8 cellular contexts compared by ENCODE assay signal in the genomic region with DNA sequence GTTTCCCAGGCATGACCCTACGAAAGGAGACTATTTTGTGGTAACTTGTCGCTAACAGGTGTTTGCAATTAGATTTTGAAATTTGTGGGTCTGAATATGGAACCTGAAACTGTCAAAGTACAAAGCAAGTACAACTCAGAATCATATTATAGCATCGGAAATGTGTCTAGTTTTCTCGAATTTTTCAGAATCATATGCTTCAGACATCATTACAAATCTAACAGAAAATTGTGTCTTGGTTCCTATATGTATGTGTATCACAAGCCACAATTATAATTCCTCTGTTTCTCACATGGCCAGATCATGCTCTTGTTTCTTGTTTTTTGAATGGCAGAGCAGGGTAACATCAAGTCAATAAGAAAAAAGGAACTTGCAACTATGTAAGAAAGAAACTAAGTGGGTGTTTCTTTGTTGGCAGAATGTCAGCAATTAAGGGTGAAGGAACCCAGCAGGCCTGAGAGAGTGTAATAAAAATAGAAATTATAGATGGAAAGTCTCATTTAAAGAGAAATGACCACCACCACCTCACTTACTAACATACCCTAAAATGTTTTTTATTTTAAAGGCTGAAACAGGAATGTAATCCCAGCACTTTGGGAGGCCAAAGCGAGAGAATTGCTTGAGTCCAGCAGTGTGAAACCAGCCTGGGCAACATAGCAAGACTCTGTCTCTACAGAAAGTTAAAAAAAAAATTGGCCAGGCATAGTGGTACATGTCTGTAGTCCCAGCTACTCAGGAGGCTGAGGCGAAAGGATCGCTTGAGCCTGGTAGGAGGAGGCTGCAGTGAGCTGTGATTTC. TPM values are rescaled to one million over a fixed set of nuclear protein-coding genes. Genes with fewer than 3 reads are reported as not detected.
DNase-seq lines count a peak whose midpoint lies in the region; ATAC-seq, FAIRE-seq and TF ChIP-seq lines count a peak whose summit lies in the region.

No MANE protein-coding gene starts in this region.

- no peak for DNase-seq in activated naive CD4-positive, alpha-beta T cell treated with anti-CD3 and anti-CD28 coated beads, Interleukin-2, amount 50 U/mL, for 16 hours
- DNase-seq in activated CD4-positive, alpha-beta memory T cell treated with anti-CD3 and anti-CD28 coated beads for 36 hours, result no peak
- no peak for DNase-seq in natural killer cell treated with Interleukin-12 subunit alpha and Interleukin-12 subunit beta and Interleukin-15 and Interleukin-18, amount 100 ng/mL, for 72 hours (ENCODE audit: low spot score)
- DNase-seq in kidney, result no peak
- DNase-seq in activated gamma-delta T cell (lab: John Stamatoyannopoulos, UW), result no peak
- no peak for DNase-seq in NCI-H774 (lab: John Stamatoyannopoulos, UW)

- peak overlapping the region; percentile 55 for H3K27ac Mint-ChIP-seq in activated naive CD4-positive, alpha-beta T cell treated with anti-CD3 and anti-CD28 coated beads, Interleukin-2, amount 50 U/mL, for 24 hours
- peak overlapping the region; percentile 35 for H3K27ac Mint-ChIP-seq in activated CD4-positive, alpha-beta memory T cell treated with anti-CD3 and anti-CD28 coated beads for 36 hours
- peak overlapping the region; percentile 37 to 52 for H3K27ac Mint-ChIP-seq in natural killer cell treated with Interleukin-12 subunit alpha and Interleukin-12 subunit beta and Interleukin-15 and Interleukin-18, amount 100 ng/mL, for 72 hours

- intact Hi-C loops in activated CD4-positive, alpha-beta memory T cell treated with anti-CD3 and anti-CD28 coated beads for 36 hours (cut with micrococcal nuclease), result loop anchor here (1.0 to 5.0 kb wide), 9 partner anchors 14 to 434 kb away; partner anchors contain the start of genes ARHGAP21, ENKUR and THNSL1
- intact Hi-C loops in kidney (cut with DNase I), result no loop called here

- TF ChIP-seq CTCF in kidney (IDR thresholded peaks at IDR 0.05; ENCODE audit: borderline replicate concordance, extremely low read depth, insufficient read depth), result no peak

- H3K36me3 Mint-ChIP-seq in activated naive CD4-positive, alpha-beta T cell treated with anti-CD3 and anti-CD28 coated beads, Interleukin-2, amount 50 U/mL, for 24 hours, result peaks cover 3% of the 10 kb centered on the region
- H3K36me3 Mint-ChIP-seq in activated CD4-positive, alpha-beta memory T cell treated with anti-CD3 and anti-CD28 coated beads for 36 hours, result no peaks in the 10 kb centered on the region
- no peaks in the 10 kb centered on the region for H3K36me3 Mint-ChIP-seq in natural killer cell treated with Interleukin-12 subunit alpha and Interleukin-12 subunit beta and Interleukin-15 and Interleukin-18, amount 100 ng/mL, for 72 hours

- peaks cover 4 to 9% of the 10 kb centered on the region in 2 donors for H3K4me1 ChIP-seq in kidney (ENCODE audit: control insufficient read depth in 1 of 2, insufficient read depth in 1 of 2, low read depth in 1 of 2, low read length in 2 of 2)

- FAIRE-seq in kidney (lab: Jason Lieb, UNC), result no peak

- no peak overlapping the region for H3K9ac ChIP-seq in kidney (ENCODE audit: low read length in 2 of 2)

- H3K4me3 ChIP-seq in kidney (ENCODE audit: low read length in 2 of 2), result no peak overlapping the region

- POLR2A ChIA-PET in activated CD4-positive, alpha-beta memory T cell treated with anti-CD3 and anti-CD28 coated beads for 36 hours (lab: Charles Lee), result interaction anchor here (0.6 to 1.2 kb wide), 3 partner anchors 13 to 177 kb away, joined by 3 read pairs; partner anchors contain the start of gene ARHGAP21

- peak; percentile 85 for ATAC-seq in HG03066 (IDR thresholded peaks at IDR 0.05; ENCODE audit: low read depth, unreplicated experiment)
- peak in 1 of 2 donors; percentile 73 for ATAC-seq in natural killer cell treated with Interleukin-12 subunit alpha and Interleukin-12 subunit beta and Interleukin-15 and Interleukin-18, amount 100 ng/mL, for 72 hours

- no peaks in the 10 kb centered on the region for H3K9me3 ChIP-seq in kidney (ENCODE audit: control insufficient read depth in 1 of 2, low read length in 2 of 2)

- H3K4me3 Mint-ChIP-seq in activated naive CD4-positive, alpha-beta T cell treated with anti-CD3 and anti-CD28 coated beads, Interleukin-2, amount 50 U/mL, for 24 hours, result no peak overlapping the region
- H3K4me3 Mint-ChIP-seq in activated CD4-positive, alpha-beta memory T cell treated with anti-CD3 and anti-CD28 coated beads for 36 hours, result no peak overlapping the region
- peak overlapping the region; percentile 21 for H3K4me3 Mint-ChIP-seq in natural killer cell treated with Interleukin-12 subunit alpha and Interleukin-12 subunit beta and Interleukin-15 and Interleukin-18, amount 100 ng/mL, for 72 hours

- no peaks in the 10 kb centered on the region for H3K27me3 Mint-ChIP-seq in activated naive CD4-positive, alpha-beta T cell treated with anti-CD3 and anti-CD28 coated beads, Interleukin-2, amount 50 U/mL, for 24 hours
- no peaks in the 10 kb centered on the region for H3K27me3 Mint-ChIP-seq in activated CD4-positive, alpha-beta memory T cell treated with anti-CD3 and anti-CD28 coated beads for 36 hours
- no peaks in the 10 kb centered on the region for H3K27me3 Mint-ChIP-seq in natural killer cell treated with Interleukin-12 subunit alpha and Interleukin-12 subunit beta and Interleukin-15 and Interleukin-18, amount 100 ng/mL, for 72 hours

- CTCF ChIA-PET in activated CD4-positive, alpha-beta memory T cell treated with anti-CD3 and anti-CD28 coated beads for 36 hours (lab: Charles Lee), result interaction anchor here (0.7 to 1.6 kb wide), 4 partner anchors 9 to 47 kb away, joined by 3 to 8 read pairs (median 4); no protein-coding TSS in a partner anchor

- H3K36me3 ChIP-seq in kidney (ENCODE audit: control insufficient read depth in 1 of 2, insufficient read depth in 2 of 2, low read length in 2 of 2), result no peaks in the 10 kb centered on the region

- peaks cover 46% of the 10 kb centered on the region for H3K4me1 Mint-ChIP-seq in activated naive CD4-positive, alpha-beta T cell treated with anti-CD3 and anti-CD28 coated beads, Interleukin-2, amount 50 U/mL, for 24 hours
- peaks cover 47% of the 10 kb centered on the region for H3K4me1 Mint-ChIP-seq in activated CD4-positive, alpha-beta memory T cell treated with anti-CD3 and anti-CD28 coated beads for 36 hours (ENCODE audit: low read depth)
- peaks cover 27 to 28% of the 10 kb centered on the region in 2 donors for H3K4me1 Mint-ChIP-seq in natural killer cell treated with Interleukin-12 subunit alpha and Interleukin-12 subunit beta and Interleukin-15 and Interleukin-18, amount 100 ng/mL, for 72 hours (ENCODE audit: low read depth in 2 of 2)

- no peaks in the 10 kb centered on the region for H3K9me3 Mint-ChIP-seq in activated naive CD4-positive, alpha-beta T cell treated with anti-CD3 and anti-CD28 coated beads, Interleukin-2, amount 50 U/mL, for 24 hours
- no peaks in the 10 kb centered on the region for H3K9me3 Mint-ChIP-seq in activated CD4-positive, alpha-beta memory T cell treated with anti-CD3 and anti-CD28 coated beads for 36 hours
- H3K9me3 Mint-ChIP-seq in natural killer cell treated with Interleukin-12 subunit alpha and Interleukin-12 subunit beta and Interleukin-15 and Interleukin-18, amount 100 ng/mL, for 72 hours, result no peaks in the 10 kb centered on the region

- H3K27ac ChIP-seq in kidney (ENCODE audit: low read depth in 2 of 2, low read length in 2 of 2), result no peak overlapping the region

RNA-seq across cellular contexts. Expression of gene PRTFDC1, which starts 51.3 kb away (rescaled TPM):
- under 1 TPM; 0.36 to 0.41 TPM for total RNA-seq in activated CD4-positive, alpha-beta memory T cell treated with anti-CD3 and anti-CD28 coated beads for 36 hours
- total RNA-seq in natural killer cell treated with Interleukin-12 subunit alpha and Interleukin-12 subunit beta and Interleukin-15 and Interleukin-18, amount 100 ng/mL, for 72 hours, result under 1 TPM in 1 of 2 donors, not detected in 1; 0.69 TPM
- 3.8 TPM for total RNA-seq in kidney
- polyA plus RNA-seq in kidney (ENCODE audit: insufficient read depth, low read depth, low replicate concordance), result 6.1 TPM
